In genomic region chr19:7395360-7395781, GRCh38 we compare ENCODE assay signal across 8 cellular contexts. TPM values are rescaled to one million over a fixed set of nuclear protein-coding genes. Genes with fewer than 3 reads are reported as not detected.
DNase-seq lines count a peak whose midpoint lies in the region; ATAC-seq, FAIRE-seq and TF ChIP-seq lines count a peak whose summit lies in the region.

No MANE protein-coding gene starts in this region.

- DNase-seq in right atrium auricular region (ENCODE audit: low spot score) (no peak), DMS79 (lab: John Stamatoyannopoulos, UW) (no peak), urothelium cell line (ENCODE audit: low spot score) (no peak), NK-92 (lab: John Stamatoyannopoulos, UW; ENCODE audit: unreplicated experiment) (no peak)

- H3K4me2 ChIP-seq in skeletal muscle satellite cell (ENCODE audit: low read length): peak overlapping the region; percentile 96

- ATAC-seq in GM18505 (IDR thresholded peaks at IDR 0.05; ENCODE audit: unreplicated experiment): peak; percentile 15
- peak; percentile 23 for ATAC-seq in HG03045 (IDR thresholded peaks at IDR 0.05; ENCODE audit: unreplicated experiment)
- peak; percentile 46 for ATAC-seq in activated T-helper 17 cell treated with anti-CD3 and anti-CD28 coated beads, Interleukin-2, amount 50 U/mL, for 72 hours (replicated peaks)

- H3K4me3 Mint-ChIP-seq in activated T-helper 17 cell treated with anti-CD3 and anti-CD28 coated beads, Interleukin-2, amount 50 U/mL, for 72 hours: peak overlapping the region; percentile 91

- no peak for FAIRE-seq in urothelium cell line (lab: Jason Lieb, UNC)

- peaks cover 19% of the 10 kb centered on the region for H3K4me1 Mint-ChIP-seq in activated T-helper 17 cell treated with anti-CD3 and anti-CD28 coated beads, Interleukin-2, amount 50 U/mL, for 72 hours

- H3K4me3 ChIP-seq in right atrium auricular region (peak overlapping the region; percentile 99 to 100), skeletal muscle satellite cell (ENCODE audit: low read length) (peak overlapping the region; percentile 93)

- H3K27me3 Mint-ChIP-seq in activated T-helper 17 cell treated with anti-CD3 and anti-CD28 coated beads, Interleukin-2, amount 50 U/mL, for 72 hours: no peaks in the 10 kb centered on the region

- H3K4me1 ChIP-seq in right atrium auricular region (peaks cover 0 to 20% of the 10 kb centered on the region in 2 donors), skeletal muscle satellite cell (ENCODE audit: control insufficient read depth, insufficient read depth, low read length) (peaks cover 29% of the 10 kb centered on the region)

- H3K27me3 ChIP-seq in right atrium auricular region (no peaks in the 10 kb centered on the region), skeletal muscle satellite cell (ENCODE audit: control insufficient read depth, insufficient read depth, low read length) (no peaks in the 10 kb centered on the region)

- no peaks in the 10 kb centered on the region for H3K9me3 Mint-ChIP-seq in activated T-helper 17 cell treated with anti-CD3 and anti-CD28 coated beads, Interleukin-2, amount 50 U/mL, for 72 hours

- H3K27ac ChIP-seq in right atrium auricular region: peak overlapping the region; percentile 74 to 85

- H3K27ac Mint-ChIP-seq in activated T-helper 17 cell treated with anti-CD3 and anti-CD28 coated beads, Interleukin-2, amount 50 U/mL, for 72 hours: peak overlapping the region; percentile 68

- no peak for TF ChIP-seq CTCF in right atrium auricular region (IDR thresholded peaks at IDR 0.05)

- peak overlapping the region; percentile 96 for H3K9ac ChIP-seq in skeletal muscle satellite cell (ENCODE audit: low read depth, low read length)

- H3K36me3 ChIP-seq in right atrium auricular region (no peaks in the 10 kb centered on the region), skeletal muscle satellite cell (ENCODE audit: insufficient read depth, low read length) (no peaks in the 10 kb centered on the region)

- TF ChIP-seq POLR2A in GM18505 (IDR thresholded peaks at IDR 0.05; ENCODE audit: borderline replicate concordance, extremely low read depth, insufficient read depth, insufficient read length): no peak

- peaks cover 48% of the 10 kb centered on the region for H3K36me3 Mint-ChIP-seq in activated T-helper 17 cell treated with anti-CD3 and anti-CD28 coated beads, Interleukin-2, amount 50 U/mL, for 72 hours (ENCODE audit: low read depth)

- H3K9me3 ChIP-seq in right atrium auricular region (no peaks in the 10 kb centered on the region), skeletal muscle satellite cell (replicated peaks; ENCODE audit: low read length) (no peaks in the 10 kb centered on the region)

RNA-seq across cellular contexts. Expression of gene ARHGEF18, which starts 46.6 kb away (rescaled TPM):
- total RNA-seq in activated T-helper 17 cell treated with anti-CD3 and anti-CD28 coated beads, Interleukin-2, amount 50 U/mL, for 72 hours: 10 to 100 TPM; 47.8 to 58.6 TPM
- 10 to 100 TPM in 1 of 2 donors, 1 to 10 TPM in 1; 8.3 to 14.0 TPM for total RNA-seq in right atrium auricular region
- total RNA-seq in skeletal muscle satellite cell (2012; rRNA removed): 19.2 and 23.1 TPM in 2 replicates
